ENCODE assay signal across 8 cellular contexts in the genomic region with DNA sequence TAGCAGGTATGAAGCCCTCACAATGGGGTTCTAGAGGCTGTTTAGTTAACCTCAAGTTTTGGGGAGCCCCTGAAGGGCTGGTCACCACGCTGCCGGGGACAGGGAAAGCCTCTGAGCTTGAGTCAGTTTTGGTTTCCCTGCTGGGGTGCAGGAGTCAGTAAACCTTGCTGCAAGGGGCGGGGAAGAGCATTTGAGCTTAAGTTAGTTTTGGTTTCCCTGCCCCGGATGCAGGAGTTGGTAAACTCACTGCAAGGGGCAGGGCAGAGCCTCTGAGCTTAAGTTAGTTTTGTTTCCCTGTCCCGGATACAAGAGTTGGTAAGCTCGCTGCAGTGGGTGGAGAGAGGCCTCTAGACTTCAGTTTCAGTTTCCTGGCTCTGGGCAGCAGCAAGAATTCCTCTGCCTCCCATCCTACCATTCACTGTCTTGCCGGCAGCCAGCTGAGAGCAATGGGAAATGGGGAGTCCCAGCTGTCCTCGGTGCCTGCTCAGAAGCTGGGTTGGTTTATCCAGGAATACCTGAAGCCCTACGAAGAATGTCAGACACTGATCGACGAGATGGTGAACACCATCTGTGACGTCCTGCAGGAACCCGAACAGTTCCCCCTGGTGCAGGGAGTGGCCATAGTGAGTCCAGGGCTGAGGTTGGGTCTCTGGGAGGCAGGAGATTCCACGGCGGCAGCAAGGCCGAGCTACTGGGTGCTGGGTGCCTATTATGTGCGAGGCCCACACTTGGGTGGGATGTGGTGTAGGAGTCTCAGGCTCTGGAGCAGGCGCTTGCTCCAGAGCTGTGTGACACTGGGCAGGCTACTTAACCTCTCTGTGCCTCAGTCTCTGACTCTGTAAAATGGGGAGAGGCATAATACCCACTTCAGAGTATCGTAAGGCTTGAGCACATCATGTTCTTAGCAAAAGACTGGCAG. TPM values are rescaled to one million over a fixed set of nuclear protein-coding genes. Genes with fewer than 3 reads are reported as not detected.
DNase-seq lines count a peak whose midpoint lies in the region; ATAC-seq and TF ChIP-seq lines count a peak whose summit lies in the region.

A gene with protein sequence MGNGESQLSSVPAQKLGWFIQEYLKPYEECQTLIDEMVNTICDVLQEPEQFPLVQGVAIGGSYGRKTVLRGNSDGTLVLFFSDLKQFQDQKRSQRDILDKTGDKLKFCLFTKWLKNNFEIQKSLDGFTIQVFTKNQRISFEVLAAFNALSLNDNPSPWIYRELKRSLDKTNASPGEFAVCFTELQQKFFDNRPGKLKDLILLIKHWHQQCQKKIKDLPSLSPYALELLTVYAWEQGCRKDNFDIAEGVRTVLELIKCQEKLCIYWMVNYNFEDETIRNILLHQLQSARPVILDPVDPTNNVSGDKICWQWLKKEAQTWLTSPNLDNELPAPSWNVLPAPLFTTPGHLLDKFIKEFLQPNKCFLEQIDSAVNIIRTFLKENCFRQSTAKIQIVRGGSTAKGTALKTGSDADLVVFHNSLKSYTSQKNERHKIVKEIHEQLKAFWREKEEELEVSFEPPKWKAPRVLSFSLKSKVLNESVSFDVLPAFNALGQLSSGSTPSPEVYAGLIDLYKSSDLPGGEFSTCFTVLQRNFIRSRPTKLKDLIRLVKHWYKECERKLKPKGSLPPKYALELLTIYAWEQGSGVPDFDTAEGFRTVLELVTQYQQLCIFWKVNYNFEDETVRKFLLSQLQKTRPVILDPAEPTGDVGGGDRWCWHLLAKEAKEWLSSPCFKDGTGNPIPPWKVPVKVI (plus strand): TSS at position 357 of the 919 bp plus-strand sequence. CDS start 90 bp downstream, at position 447.

- no peaks in the 10 kb centered on the region for H3K27me3 Mint-ChIP-seq in activated naive CD8-positive, alpha-beta T cell treated with anti-CD3 and anti-CD28 coated beads for 36 hours
- H3K27me3 Mint-ChIP-seq in mesothelial cell of epicardium (ENCODE audit: low read depth) = peaks cover 24% of the 10 kb centered on the region

- intact Hi-C loops in right cardiac atrium (cut with DNase I) = no loop called here

- H3K9me3 ChIP-seq in RWPE2 (ENCODE audit: severe bottlenecking) (no peaks in the 10 kb centered on the region), right cardiac atrium (ENCODE audit: control insufficient read depth, low read length) (no peaks in the 10 kb centered on the region)

- ATAC-seq in GM18520 (IDR thresholded peaks at IDR 0.05; ENCODE audit: unreplicated experiment) (peak; percentile 85), HG02943 (IDR thresholded peaks at IDR 0.05; ENCODE audit: low read depth, unreplicated experiment) (peak; percentile 91), RWPE2 (ENCODE audit: low read depth) (peak; percentile 89), right cardiac atrium (peak; percentile 96)

- H3K36me3 ChIP-seq in RWPE2 (ENCODE audit: low read depth) = no peaks in the 10 kb centered on the region

- H3K9me3 Mint-ChIP-seq in activated naive CD8-positive, alpha-beta T cell treated with anti-CD3 and anti-CD28 coated beads for 36 hours = peaks cover 17% of the 10 kb centered on the region
- H3K9me3 Mint-ChIP-seq in mesothelial cell of epicardium = peaks cover 22% of the 10 kb centered on the region

- H3K4me1 ChIP-seq in RWPE2 (ENCODE audit: insufficient read depth, poor library complexity, severe bottlenecking) (peaks cover 4% of the 10 kb centered on the region), right cardiac atrium (ENCODE audit: control insufficient read depth, insufficient read depth, low read length) (no peaks in the 10 kb centered on the region)

- DNase-seq in RWPE2 (ENCODE audit: low spot score) (no peak), right cardiac atrium (peak; percentile 70 to 83 (median 71)), mesothelial cell of epicardium (ENCODE audit: low spot score in 2 of 2, unreplicated experiment in 2 of 2) (no peak), middle frontal gyrus (ENCODE audit: extremely low spot score, low spot score) (no peak)
- DNase-seq in activated naive CD8-positive, alpha-beta T cell treated with anti-CD3 and anti-CD28 coated beads for 36 hours = peak; percentile 86
- peak; percentile 41 to 68 (median 56) for DNase-seq in stimulated activated CD4-positive, alpha-beta T cell treated with anti-CD3 and anti-CD28 coated beads, Interleukin-1b, Interleukin-23, amount 100 ng/mL, for 24 hours (ENCODE audit: low read depth in 4 of 4, low spot score in 1 of 4)

- peak within 1 kb of the TSS; percentile 83 for H3K4me3 Mint-ChIP-seq in activated naive CD8-positive, alpha-beta T cell treated with anti-CD3 and anti-CD28 coated beads for 36 hours
- H3K4me3 Mint-ChIP-seq in mesothelial cell of epicardium = no peak within 1 kb of the TSS

- H3K27ac Mint-ChIP-seq in activated naive CD8-positive, alpha-beta T cell treated with anti-CD3 and anti-CD28 coated beads for 36 hours = peak within 1 kb of the TSS; percentile 99
- H3K27ac Mint-ChIP-seq in mesothelial cell of epicardium = no peak within 1 kb of the TSS

- 31% methylated on average over 19 of the region's 19 CpGs for WGBS in right cardiac atrium

- peaks cover 34% of the 10 kb centered on the region for H3K4me1 Mint-ChIP-seq in activated naive CD8-positive, alpha-beta T cell treated with anti-CD3 and anti-CD28 coated beads for 36 hours
- H3K4me1 Mint-ChIP-seq in mesothelial cell of epicardium = no peaks in the 10 kb centered on the region

- H3K27me3 ChIP-seq in RWPE2 (ENCODE audit: insufficient read depth, poor library complexity, severe bottlenecking) (no peaks in the 10 kb centered on the region), right cardiac atrium (ENCODE audit: control insufficient read depth, insufficient read depth) (no peaks in the 10 kb centered on the region)

- peak within 1 kb of the TSS; percentile 16 for H3K4me3 ChIP-seq in RWPE2 (ENCODE audit: severe bottlenecking)
- H3K4me3 ChIP-seq in right cardiac atrium (ENCODE audit: low read length) = peak within 1 kb of the TSS; percentile 45

- H3K27ac ChIP-seq in RWPE2 (ENCODE audit: poor library complexity, severe bottlenecking) = peak within 1 kb of the TSS; percentile 19
- peak within 1 kb of the TSS; percentile 89 for H3K27ac ChIP-seq in right cardiac atrium (ENCODE audit: low read length)

- peaks cover 50% of the 10 kb centered on the region for H3K36me3 Mint-ChIP-seq in activated naive CD8-positive, alpha-beta T cell treated with anti-CD3 and anti-CD28 coated beads for 36 hours
- H3K36me3 Mint-ChIP-seq in mesothelial cell of epicardium = no peaks in the 10 kb centered on the region

- TF ChIP-seq CTCF in RWPE2 (IDR thresholded peaks at IDR 0.05; ENCODE audit: poor library complexity, severe bottlenecking) (no peak), mesothelial cell of epicardium (IDR thresholded peaks at IDR 0.05; ENCODE audit: unreplicated experiment) (no peak)

RNA-seq across cellular contexts. Expression of the gene that starts here (rescaled TPM):
- total RNA-seq in activated naive CD8-positive, alpha-beta T cell treated with anti-CD3 and anti-CD28 coated beads for 36 hours = 100 to 1,000 TPM; 122 TPM
- 10 to 100 TPM in 2 of 4 donors, 1 to 10 TPM in 2; 4.8 to 13.7 (median 9.8) TPM for total RNA-seq in right cardiac atrium
- 4.1 TPM for polyA plus RNA-seq in right cardiac atrium
- 0.22 to 0.43 TPM (median 0.36 TPM) in 3 replicates for total RNA-seq in mesothelial cell of epicardium

Comparison
In these comparisons a context has a peak if more than half of its experiments do, and no peak if none do; other contexts are left out.
1. RNA of the gene that starts here (total RNA-seq): 122 TPM in activated naive CD8-positive, alpha-beta T cell treated with anti-CD3 and anti-CD28 coated beads for 36 hours; 4.8 to 13.7 TPM in right cardiac atrium and 0.22 to 0.43 TPM in mesothelial cell of epicardium; every median in the first group is over 4 times any median in the second.
2. DNase-seq: peak in activated naive CD8-positive, alpha-beta T cell treated with anti-CD3 and anti-CD28 coated beads for 36 hours (single experiment), right cardiac atrium (3 of 3) and stimulated activated CD4-positive, alpha-beta T cell treated with anti-CD3 and anti-CD28 coated beads, Interleukin-1b, Interleukin-23, amount 100 ng/mL, for 24 hours (4 of 4); none in RWPE2 (single experiment), mesothelial cell of epicardium (0 of 2) and middle frontal gyrus (single experiment).
3. Peak in every context shown above with its lines, with median percentiles within 50 percentile points of each other: ATAC-seq.